Comparison of ENCODE assay signal across 22 cellular contexts in genomic region chr14:24848427-24848826, GRCh38.
DNase-seq lines count a peak whose midpoint lies in the region; ATAC-seq and TF ChIP-seq lines count a peak whose summit lies in the region.
"Had no signal": no experiment of that assay in that cellular context is flagged by ENCODE, and none has a peak within 500 bp of the region (broad histone marks: within the 10 kb centered on the region; RNA-seq: fewer than 3 reads in every experiment).

No MANE protein-coding gene starts in this region.

- H3K9me3 ChIP-seq in spleen, result no peaks in the 10 kb centered on the region
- H3K9me3 ChIP-seq: left ventricle myocardium inferior, SJSA1, thyroid gland had no signal

- no peak overlapping the region for H3K4me3 Mint-ChIP-seq in osteocyte (ENCODE audit: unreplicated experiment)
- H3K4me3 Mint-ChIP-seq: activated CD4-positive, alpha-beta T cell treated with anti-CD3 and anti-CD28 coated beads, Interleukin-2, amount 10 ng/mL, durations not matched to agents 24 days and 14 days; dendritic cell treated with granulocyte-macrophage colony-stimulating factor and Interleukin-4, amounts not matched to agents 40 ng/mL and 50 ng/mL, for 4 days; natural killer cell treated with Interleukin-12 subunit alpha and Interleukin-12 subunit beta and Interleukin-15 and Interleukin-18, amount 100 ng/mL, for 72 hours had no signal

- H3K4me1 ChIP-seq in spleen, result no peaks in the 10 kb centered on the region
- H3K4me1 ChIP-seq: thyroid gland had no signal

- DNase-seq in Daoy (ENCODE audit: low read depth) (peak; percentile 41), NCI-H69 (lab: John Stamatoyannopoulos, UW) (peak; percentile 47), dedifferentiated amniotic fluid mesenchymal stem cell (ENCODE audit: extremely low spot score) (peak; percentile 83), osteocyte (ENCODE audit: extremely low spot score, unreplicated experiment) (no peak), spleen (no peak)
- DNase-seq in stimulated activated naive CD4-positive, alpha-beta T cell treated with Interleukin-2 at 50 U/mL for 16 hours (lab: John Stamatoyannopoulos, UW), result no peak
- DNase-seq: activated CD4-positive, alpha-beta T cell treated with anti-CD3 and anti-CD28 coated beads, Interleukin-2, amount 10 ng/mL, durations not matched to agents 24 days and 14 days; activated T-cell treated with anti-CD3 and anti-CD28 coated beads for 4 hours; AML-193; KBM-7; left ventricle myocardium inferior; NCI-H1417; NCI-H2227 treated with DMSO at 0.1 percent for 48 hours; stimulated activated CD8-positive, alpha-beta memory T cell treated with anti-CD3 and anti-CD28 coated beads, Interleukin-4, amount 100 ng/mL, for 48 hours; T-helper 9 cell; thyroid gland had no signal

- TF ChIP-seq CTCF in osteocyte (IDR thresholded peaks at IDR 0.05) (no peak), spleen (IDR thresholded peaks at IDR 0.05 in 8 of 11, conservative IDR thresholded peaks at IDR 0.05 in 3 of 11) (no peak)

- H3K4me3 ChIP-seq in spleen, result no peak overlapping the region
- H3K4me3 ChIP-seq: left ventricle myocardium inferior, SJSA1, thyroid gland had no signal

- no peaks in the 10 kb centered on the region for H3K9me3 Mint-ChIP-seq in osteocyte (ENCODE audit: unreplicated experiment)
- H3K9me3 Mint-ChIP-seq: activated CD4-positive, alpha-beta T cell treated with anti-CD3 and anti-CD28 coated beads, Interleukin-2, amount 10 ng/mL, durations not matched to agents 24 days and 14 days; activated naive CD4-positive, alpha-beta T cell treated with anti-CD3 and anti-CD28 coated beads, Interleukin-2, amount 50 U/mL, for 72 hours; dendritic cell treated with granulocyte-macrophage colony-stimulating factor and Interleukin-4, amounts not matched to agents 40 ng/mL and 50 ng/mL, for 4 days; natural killer cell treated with Interleukin-12 subunit alpha and Interleukin-12 subunit beta and Interleukin-15 and Interleukin-18, amount 100 ng/mL, for 72 hours had no signal

- no peaks in the 10 kb centered on the region for H3K36me3 Mint-ChIP-seq in osteocyte (ENCODE audit: unreplicated experiment)
- H3K36me3 Mint-ChIP-seq: activated naive CD4-positive, alpha-beta T cell treated with anti-CD3 and anti-CD28 coated beads, Interleukin-2, amount 50 U/mL, for 72 hours; natural killer cell treated with Interleukin-12 subunit alpha and Interleukin-12 subunit beta and Interleukin-15 and Interleukin-18, amount 100 ng/mL, for 72 hours had no signal

- peaks cover 0 to 5% (median 0%) of the 10 kb centered on the region in 7 donors for H3K27me3 ChIP-seq in spleen (replicated peaks in 1 of 7)
- H3K27me3 ChIP-seq: SJSA1, thyroid gland had no signal

- TF ChIP-seq POLR2A in spleen (IDR thresholded peaks at IDR 0.05), result no peak

- H3K27ac ChIP-seq in spleen, result no peak overlapping the region
- H3K27ac ChIP-seq: left ventricle myocardium inferior, SJSA1, thyroid gland had no signal

- H3K27ac Mint-ChIP-seq in osteocyte (ENCODE audit: unreplicated experiment), result peak overlapping the region; percentile 86
- H3K27ac Mint-ChIP-seq: activated CD4-positive, alpha-beta T cell treated with anti-CD3 and anti-CD28 coated beads, Interleukin-2, amount 10 ng/mL, durations not matched to agents 24 days and 14 days; dendritic cell treated with granulocyte-macrophage colony-stimulating factor and Interleukin-4, amounts not matched to agents 40 ng/mL and 50 ng/mL, for 4 days; natural killer cell treated with Interleukin-12 subunit alpha and Interleukin-12 subunit beta and Interleukin-15 and Interleukin-18, amount 100 ng/mL, for 72 hours had no signal

- no peak for ATAC-seq in GM21528 (IDR thresholded peaks at IDR 0.05; ENCODE audit: low FRiP score, unreplicated experiment)
- no peak for ATAC-seq in HG03175 (IDR thresholded peaks at IDR 0.05; ENCODE audit: unreplicated experiment)
- ATAC-seq: activated naive CD4-positive, alpha-beta T cell treated with anti-CD3 and anti-CD28 coated beads, Interleukin-2, amount 50 U/mL, for 72 hours; natural killer cell treated with Interleukin-12 subunit alpha and Interleukin-12 subunit beta and Interleukin-15 and Interleukin-18, amount 100 ng/mL, for 72 hours had no signal

- no peaks in the 10 kb centered on the region for H3K36me3 ChIP-seq in spleen
- H3K36me3 ChIP-seq: SJSA1, thyroid gland had no signal

- H3K27me3 Mint-ChIP-seq in osteocyte (ENCODE audit: unreplicated experiment), result no peaks in the 10 kb centered on the region
- H3K27me3 Mint-ChIP-seq: dendritic cell treated with granulocyte-macrophage colony-stimulating factor and Interleukin-4, amounts not matched to agents 40 ng/mL and 50 ng/mL, for 4 days had no signal

- intact Hi-C loops in spleen (cut with DNase I; ENCODE audit: low total_unique reads), result no loop called here

- peaks cover 62% of the 10 kb centered on the region for H3K4me1 Mint-ChIP-seq in osteocyte (ENCODE audit: unreplicated experiment)
- H3K4me1 Mint-ChIP-seq: activated CD4-positive, alpha-beta T cell treated with anti-CD3 and anti-CD28 coated beads, Interleukin-2, amount 10 ng/mL, durations not matched to agents 24 days and 14 days had no signal

- 70 to 91% (median 82%) methylated on average over 3 of the region's 3 CpGs for WGBS in spleen, 5 donors

Comparison
In these comparisons a context has a peak if more than half of its experiments do, and no peak if none do; other contexts are left out.
1. DNase-seq: peak in Daoy (single experiment), NCI-H69 (single experiment) and dedifferentiated amniotic fluid mesenchymal stem cell (single experiment); none in osteocyte (single experiment), stimulated activated naive CD4-positive, alpha-beta T cell treated with Interleukin-2 at 50 U/mL for 16 hours (single experiment) and spleen (single experiment).